Comparison of ENCODE assay signal across 1 cellular context in genomic region chr16:1957434-1958142, GRCh38.
TF ChIP-seq lines count a peak whose summit lies in the region.
"Not testable (repeated sequence)": the region's sequence is repeated elsewhere in the genome, so short reads cannot be mapped to it uniquely, and the experiment has no call there.

No MANE protein-coding gene starts in this region.

TF ChIP-seq in HepG2, 621 proteins besides CTCF, POLR2A, EP300 and RAD21:
- 0 out of 2 replicates have a peak, but pooled peaks have one; percentile 28 for TF ChIP-seq THAP11 (CRISPR knock-in tag; IDR thresholded peaks at IDR 0.05)
- peak; percentile 41; the same call in 1 of the 2 replicates for TF ChIP-seq POLR2G (IDR thresholded peaks at IDR 0.05; ENCODE audit: low read depth, low read length)
- peak; percentile 46; the same call in 1 of the 2 replicates for TF ChIP-seq DRAP1 (CRISPR knock-in tag; IDR thresholded peaks at IDR 0.05)
- TF ChIP-seq SP1 (IDR thresholded peaks at IDR 0.05) = not testable (repeated sequence)
- TF ChIP-seq SP1 (CRISPR knock-in tag; IDR thresholded peaks at IDR 0.05) = peak; percentile 40; the same call in 1 of the 2 replicates
- 0 out of 2 replicates have a peak, but pooled peaks have one; percentile 19 for TF ChIP-seq RBFOX2 (IDR thresholded peaks at IDR 0.05; ENCODE audit: low read depth, low read length)
- TF ChIP-seq NFYB (CRISPR knock-in tag; IDR thresholded peaks at IDR 0.05) = peak; percentile 79
- TF ChIP-seq ZBTB33 (CRISPR knock-in tag; IDR thresholded peaks at IDR 0.05) = peak; percentile 88
- peak; percentile 77 for TF ChIP-seq NFYC (CRISPR knock-in tag; IDR thresholded peaks at IDR 0.05)
- peak; percentile 66 for TF ChIP-seq POLR2AphosphoS5 (IDR thresholded peaks at IDR 0.05; ENCODE audit: low read depth, low read length)
TF ChIP-seq in HepG2: peak in this region for 9; not testable (repeated sequence) for 612.
